1 cellular context compared by ENCODE assay signal in the genomic region with DNA sequence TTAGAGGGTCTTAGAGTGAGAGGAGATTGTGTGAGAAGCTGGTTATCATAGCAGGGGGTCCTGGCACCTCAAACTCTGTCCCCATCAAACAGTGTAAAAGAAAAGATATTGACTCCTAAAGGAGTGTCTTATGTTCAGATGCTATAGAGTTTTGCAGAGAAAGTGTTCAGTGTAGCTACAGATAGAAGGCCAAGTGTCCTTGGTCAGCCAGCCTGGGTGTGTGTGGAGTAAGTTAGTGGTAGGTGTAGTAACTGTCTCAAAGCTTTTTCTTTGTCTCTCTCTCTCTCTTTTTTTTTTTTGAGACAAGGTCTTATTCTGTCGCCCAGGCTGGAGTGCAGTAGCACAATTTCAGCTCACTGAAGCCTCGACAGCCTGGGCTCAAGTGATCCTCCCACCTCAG.
TF ChIP-seq lines count a peak whose summit lies in the region.

No MANE protein-coding gene starts in this region.

TF ChIP-seq in K562, 482 proteins besides CTCF, POLR2A, EP300 and RAD21 (continued from another document):
- TF ChIP-seq ZNF224 (CRISPR knock-in tag; IDR thresholded peaks at IDR 0.05) (no peak), ETV5 (CRISPR knock-in tag; IDR thresholded peaks at IDR 0.05; ENCODE audit: low read depth) (no peak), SRSF9 (IDR thresholded peaks at IDR 0.05; ENCODE audit: borderline replicate concordance, low read depth, low read length) (no peak)
TF ChIP-seq in K562: peak in this region for 0.
